ENCODE assay signal across 10 cellular contexts in the genomic region with DNA sequence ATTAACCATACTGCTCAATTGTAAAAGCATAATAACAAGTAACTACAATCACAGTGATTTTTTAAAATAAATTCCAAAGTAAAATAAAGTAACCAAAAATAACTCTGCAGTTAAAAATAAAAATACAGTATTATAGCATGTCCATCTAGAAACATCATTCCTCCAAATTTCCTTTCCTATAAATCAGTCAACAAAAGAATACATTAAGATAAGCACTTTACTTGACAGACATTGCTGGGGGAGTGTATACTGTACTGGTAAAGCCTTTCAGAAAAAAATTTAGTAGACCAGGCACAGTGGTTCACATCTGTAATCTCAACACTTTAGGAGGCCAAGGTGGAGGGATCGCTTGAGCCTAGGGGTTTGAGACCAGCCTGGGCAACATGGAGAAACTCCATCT.
"Had no signal": no experiment of that assay in that cellular context is flagged by ENCODE, and none has a peak within 500 bp of the region (broad histone marks: within the 10 kb centered on the region; RNA-seq: fewer than 3 reads in every experiment).

No MANE protein-coding gene starts in this region.

- ATAC-seq: GM23338, HCT116 had no signal

- H3K9me3 ChIP-seq: HAP-1 had no signal

- DNase-seq: IMR-90, KBM-7 had no signal

- FAIRE-seq: H1, H54, HTR-8/SVneo had no signal

- H2AFZ ChIP-seq: GM23338 had no signal

- H3K27ac Mint-ChIP-seq: GM23338 had no signal

- H3K4me2 ChIP-seq: GM23338, KMS-11 had no signal

- H3K27ac ChIP-seq: HL-60, KMS-11 had no signal

- H3K36me3 ChIP-seq: HAP-1 had no signal

- H3K9ac ChIP-seq: KMS-11 had no signal

- H3K4me3 Mint-ChIP-seq: GM23338 had no signal

- H3K9me3 Mint-ChIP-seq: GM23338 had no signal

- H3K4me3 ChIP-seq: GM23338, HAP-1 had no signal
